1 cellular context compared by ENCODE assay signal in genomic region chr20:3970016-3970415, GRCh38.
TF ChIP-seq lines count a peak whose summit lies in the region.

No MANE protein-coding gene starts in this region.

TF ChIP-seq in GM23338, 12 proteins besides CTCF, POLR2A, EP300 and RAD21:
- TF ChIP-seq ZNF462 (CRISPR knock-in tag; IDR thresholded peaks at IDR 0.05) (no peak), POLR2AphosphoS5 (IDR thresholded peaks at IDR 0.05; ENCODE audit: low read depth) (no peak), REST (IDR thresholded peaks at IDR 0.05; ENCODE audit: unreplicated experiment) (no peak), EZH2 (IDR thresholded peaks at IDR 0.05; ENCODE audit: low read depth, unreplicated experiment) (no peak), CREB1 (CRISPR knock-in tag; IDR thresholded peaks at IDR 0.05; ENCODE audit: low read depth) (no peak), ZNF114 (CRISPR knock-in tag; IDR thresholded peaks at IDR 0.05) (no peak)
